ENCODE assay signal across 24 cellular contexts in genomic region chr11:120031156-120031555, GRCh38.
"Had no signal": no experiment of that assay in that cellular context is flagged by ENCODE, and none has a peak within 500 bp of the region (broad histone marks: within the 10 kb centered on the region; RNA-seq: fewer than 3 reads in every experiment).

No MANE protein-coding gene starts in this region.

- DNase-seq: activated CD4-positive, alpha-beta memory T cell treated with anti-CD3 and anti-CD28 coated beads for 36 hours; activated CD4-positive, alpha-beta T cell treated with anti-CD3 and anti-CD28 coated beads for 48 hours; activated effector memory CD4-positive, alpha-beta T cell treated with Interleukin-2 at 50 U/mL for 16 hours; activated naive CD4-positive, alpha-beta T cell treated with Interleukin-2 at 50 U/mL for 16 hours; activated T-cell treated with anti-CD3 and anti-CD28 coated beads for 4 hours; aorta; body of pancreas; central memory CD4-positive, alpha-beta T cell; effector CD8-positive, alpha-beta T cell; left ventricle myocardium superior; mucosa of descending colon; pancreas; psoas muscle; sigmoid colon; small intestine; stimulated activated CD4-positive, alpha-beta T cell treated with anti-CD3 and anti-CD28 coated beads, Interleukin-4, amount 100 ng/mL, for 24 hours; stimulated activated CD8-positive, alpha-beta memory T cell treated with anti-CD3 and anti-CD28 coated beads, Interleukin-4, amount 100 ng/mL, for 48 hours; stimulated activated naive CD8-positive, alpha-beta T cell treated with anti-CD3 and anti-CD28 coated beads, Interleukin-15, amount 100 ng/mL, for 72 hours; WERI-Rb-1 had no signal

- H3K9me3 Mint-ChIP-seq: activated CD4-positive, alpha-beta memory T cell treated with anti-CD3 and anti-CD28 coated beads for 36 hours; dendritic cell treated with granulocyte-macrophage colony-stimulating factor and Interleukin-4, amounts not matched to agents 40 ng/mL and 50 ng/mL, for 4 days; natural killer cell treated with Interleukin-12 subunit alpha and Interleukin-12 subunit beta and Interleukin-15 and Interleukin-18, amount 100 ng/mL, for 72 hours; stimulated activated memory B cell treated with anti-CD40 and anti-IgM and Interleukin-4, amounts not matched to agents 10 μg/mL and 1 μg/mL and 100 μg/mL, for 72 hours; stimulated activated naive CD8-positive, alpha-beta T cell treated with anti-CD3 and anti-CD28 coated beads, Interleukin-15, amount 100 ng/mL, for 72 hours had no signal

- H3K27ac Mint-ChIP-seq: activated CD4-positive, alpha-beta memory T cell treated with anti-CD3 and anti-CD28 coated beads for 36 hours; activated naive CD8-positive, alpha-beta T cell; dendritic cell treated with granulocyte-macrophage colony-stimulating factor and Interleukin-4, amounts not matched to agents 40 ng/mL and 50 ng/mL, for 4 days; natural killer cell treated with Interleukin-12 subunit alpha and Interleukin-12 subunit beta and Interleukin-15 and Interleukin-18, amount 100 ng/mL, for 72 hours; stimulated activated memory B cell treated with anti-CD40 and anti-IgM and Interleukin-4, amounts not matched to agents 10 μg/mL and 1 μg/mL and 100 μg/mL, for 72 hours had no signal

- H3K4me3 Mint-ChIP-seq: activated CD4-positive, alpha-beta memory T cell treated with anti-CD3 and anti-CD28 coated beads for 36 hours; activated naive CD8-positive, alpha-beta T cell; dendritic cell treated with granulocyte-macrophage colony-stimulating factor and Interleukin-4, amounts not matched to agents 40 ng/mL and 50 ng/mL, for 4 days; natural killer cell treated with Interleukin-12 subunit alpha and Interleukin-12 subunit beta and Interleukin-15 and Interleukin-18, amount 100 ng/mL, for 72 hours; stimulated activated memory B cell treated with anti-CD40 and anti-IgM and Interleukin-4, amounts not matched to agents 10 μg/mL and 1 μg/mL and 100 μg/mL, for 72 hours; stimulated activated naive CD8-positive, alpha-beta T cell treated with anti-CD3 and anti-CD28 coated beads, Interleukin-15, amount 100 ng/mL, for 72 hours had no signal

- H3K36me3 Mint-ChIP-seq: activated CD4-positive, alpha-beta memory T cell treated with anti-CD3 and anti-CD28 coated beads for 36 hours; activated naive CD8-positive, alpha-beta T cell; natural killer cell treated with Interleukin-12 subunit alpha and Interleukin-12 subunit beta and Interleukin-15 and Interleukin-18, amount 100 ng/mL, for 72 hours; stimulated activated memory B cell treated with anti-CD40 and anti-IgM and Interleukin-4, amounts not matched to agents 10 μg/mL and 1 μg/mL and 100 μg/mL, for 72 hours had no signal

- ATAC-seq: activated CD4-positive, CD25-positive, alpha-beta regulatory T cell treated with anti-CD3 and anti-CD28 coated beads, Interleukin-2, amount 50 U/mL, for 24 hours; body of pancreas; left ventricle myocardium superior; mucosa of descending colon; natural killer cell treated with Interleukin-12 subunit alpha and Interleukin-12 subunit beta and Interleukin-15 and Interleukin-18, amount 100 ng/mL, for 72 hours; pancreas; psoas muscle; stimulated activated memory B cell treated with anti-CD40 and anti-IgM and Interleukin-4, amounts not matched to agents 10 μg/mL and 1 μg/mL and 100 μg/mL, for 72 hours; stimulated activated naive CD8-positive, alpha-beta T cell treated with anti-CD3 and anti-CD28 coated beads, Interleukin-15, amount 100 ng/mL, for 72 hours had no signal

- H3K4me1 Mint-ChIP-seq: stimulated activated memory B cell treated with anti-CD40 and anti-IgM and Interleukin-4, amounts not matched to agents 10 μg/mL and 1 μg/mL and 100 μg/mL, for 72 hours; stimulated activated naive CD8-positive, alpha-beta T cell treated with anti-CD3 and anti-CD28 coated beads, Interleukin-15, amount 100 ng/mL, for 72 hours had no signal
